In the genomic region with DNA sequence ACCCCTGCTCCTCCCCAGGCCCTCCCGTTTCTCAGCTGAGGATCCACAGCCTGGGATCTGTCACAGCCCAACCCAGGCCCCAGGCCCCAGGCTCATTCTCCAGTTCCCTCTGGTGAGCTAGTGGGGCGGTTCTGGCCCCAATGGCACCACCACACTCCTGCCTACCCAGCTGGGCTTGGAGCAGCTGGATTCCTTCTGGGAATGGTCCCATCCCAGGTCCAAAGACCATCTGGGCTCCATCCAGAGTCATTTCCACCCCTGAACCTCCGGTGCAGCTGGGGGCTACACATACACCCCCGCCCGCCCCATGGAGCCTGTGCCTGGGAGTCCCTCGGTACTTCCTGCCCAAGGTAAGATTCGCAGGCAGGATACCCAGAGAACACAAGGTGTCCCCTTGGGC, we compare ENCODE assay signal across 1 cellular context.
A peak's percentile ranks its signal among the peaks of the same experiment; 100 is the strongest.
TF ChIP-seq lines count a peak whose summit lies in the region.

No MANE protein-coding gene starts in this region.

TF ChIP-seq in HepG2, 621 proteins besides CTCF, POLR2A, EP300 and RAD21 (continued from another document and continues in another):
- TF ChIP-seq, protein P1, sequence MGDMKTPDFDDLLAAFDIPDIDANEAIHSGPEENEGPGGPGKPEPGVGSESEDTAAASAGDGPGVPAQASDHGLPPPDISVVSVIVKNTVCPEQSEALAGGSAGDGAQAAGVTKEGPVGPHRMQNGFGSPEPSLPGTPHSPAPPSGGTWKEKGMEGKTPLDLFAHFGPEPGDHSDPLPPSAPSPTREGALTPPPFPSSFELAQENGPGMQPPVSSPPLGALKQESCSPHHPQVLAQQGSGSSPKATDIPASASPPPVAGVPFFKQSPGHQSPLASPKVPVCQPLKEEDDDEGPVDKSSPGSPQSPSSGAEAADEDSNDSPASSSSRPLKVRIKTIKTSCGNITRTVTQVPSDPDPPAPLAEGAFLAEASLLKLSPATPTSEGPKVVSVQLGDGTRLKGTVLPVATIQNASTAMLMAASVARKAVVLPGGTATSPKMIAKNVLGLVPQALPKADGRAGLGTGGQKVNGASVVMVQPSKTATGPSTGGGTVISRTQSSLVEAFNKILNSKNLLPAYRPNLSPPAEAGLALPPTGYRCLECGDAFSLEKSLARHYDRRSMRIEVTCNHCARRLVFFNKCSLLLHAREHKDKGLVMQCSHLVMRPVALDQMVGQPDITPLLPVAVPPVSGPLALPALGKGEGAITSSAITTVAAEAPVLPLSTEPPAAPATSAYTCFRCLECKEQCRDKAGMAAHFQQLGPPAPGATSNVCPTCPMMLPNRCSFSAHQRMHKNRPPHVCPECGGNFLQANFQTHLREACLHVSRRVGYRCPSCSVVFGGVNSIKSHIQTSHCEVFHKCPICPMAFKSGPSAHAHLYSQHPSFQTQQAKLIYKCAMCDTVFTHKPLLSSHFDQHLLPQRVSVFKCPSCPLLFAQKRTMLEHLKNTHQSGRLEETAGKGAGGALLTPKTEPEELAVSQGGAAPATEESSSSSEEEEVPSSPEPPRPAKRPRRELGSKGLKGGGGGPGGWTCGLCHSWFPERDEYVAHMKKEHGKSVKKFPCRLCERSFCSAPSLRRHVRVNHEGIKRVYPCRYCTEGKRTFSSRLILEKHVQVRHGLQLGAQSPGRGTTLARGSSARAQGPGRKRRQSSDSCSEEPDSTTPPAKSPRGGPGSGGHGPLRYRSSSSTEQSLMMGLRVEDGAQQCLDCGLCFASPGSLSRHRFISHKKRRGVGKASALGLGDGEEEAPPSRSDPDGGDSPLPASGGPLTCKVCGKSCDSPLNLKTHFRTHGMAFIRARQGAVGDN (CRISPR knock-in tag; IDR thresholded peaks at IDR 0.05): peak; percentile 39; the same call in 1 of the 2 replicates
- TF ChIP-seq ZNF589 (CRISPR knock-in tag; conservative IDR thresholded peaks at IDR 0.05): no peak
- TF ChIP-seq ZSCAN20 (CRISPR knock-in tag; IDR thresholded peaks at IDR 0.05; ENCODE audit: borderline replicate concordance): no peak
- no peak for TF ChIP-seq ZNF883 (CRISPR knock-in tag; IDR thresholded peaks at IDR 0.05; ENCODE audit: not compliant biosample characterization)
- TF ChIP-seq ZNF292 (CRISPR knock-in tag; IDR thresholded peaks at IDR 0.05; ENCODE audit: borderline replicate concordance, low read depth): no peak
- no peak for TF ChIP-seq IRF2 (CRISPR knock-in tag; IDR thresholded peaks at IDR 0.05)
- TF ChIP-seq GTF2F1 (IDR thresholded peaks at IDR 0.05; ENCODE audit: low read length): no peak
- no peak for TF ChIP-seq THAP11 (CRISPR knock-in tag; IDR thresholded peaks at IDR 0.05)
- no peak for TF ChIP-seq FOSL1 (CRISPR knock-in tag; IDR thresholded peaks at IDR 0.05; ENCODE audit: borderline replicate concordance)
- no peak for TF ChIP-seq ZNF546 (CRISPR knock-in tag; conservative IDR thresholded peaks at IDR 0.05)
- TF ChIP-seq ZSCAN30 (CRISPR knock-in tag; IDR thresholded peaks at IDR 0.05): no peak
- no peak for TF ChIP-seq ZNF749 (CRISPR knock-in tag; IDR thresholded peaks at IDR 0.05; ENCODE audit: borderline replicate concordance)
- TF ChIP-seq, protein P2, sequence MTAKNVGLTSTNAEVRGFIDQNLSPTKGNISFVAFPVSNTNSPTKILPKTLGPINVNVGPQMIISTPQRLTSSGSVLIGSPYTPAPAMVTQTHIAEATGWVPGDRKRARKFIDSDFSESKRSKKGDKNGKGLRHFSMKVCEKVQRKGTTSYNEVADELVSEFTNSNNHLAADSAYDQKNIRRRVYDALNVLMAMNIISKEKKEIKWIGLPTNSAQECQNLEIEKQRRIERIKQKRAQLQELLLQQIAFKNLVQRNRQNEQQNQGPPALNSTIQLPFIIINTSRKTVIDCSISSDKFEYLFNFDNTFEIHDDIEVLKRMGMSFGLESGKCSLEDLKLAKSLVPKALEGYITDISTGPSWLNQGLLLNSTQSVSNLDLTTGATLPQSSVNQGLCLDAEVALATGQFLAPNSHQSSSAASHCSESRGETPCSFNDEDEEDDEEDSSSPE (CRISPR knock-in tag; IDR thresholded peaks at IDR 0.05): no peak
- no peak for TF ChIP-seq ARNT (IDR thresholded peaks at IDR 0.05)
- 0 out of 2 replicates have a peak, but pooled peaks have one; percentile 12 for TF ChIP-seq ZNF768 (CRISPR knock-in tag; IDR thresholded peaks at IDR 0.05)
- no peak for TF ChIP-seq ZNF740 (CRISPR knock-in tag; IDR thresholded peaks at IDR 0.05)
- no peak for TF ChIP-seq ATF5 (CRISPR knock-in tag; IDR thresholded peaks at IDR 0.05; ENCODE audit: low read depth)
- TF ChIP-seq SMARCC2 (IDR thresholded peaks at IDR 0.05): no peak
- TF ChIP-seq HINFP (CRISPR knock-in tag; IDR thresholded peaks at IDR 0.05; ENCODE audit: low read depth): no peak
- no peak for TF ChIP-seq ZNF337 (CRISPR knock-in tag; IDR thresholded peaks at IDR 0.05; ENCODE audit: borderline replicate concordance, low read depth)
- TF ChIP-seq NFAT5 (CRISPR knock-in tag; IDR thresholded peaks at IDR 0.05): no peak
- TF ChIP-seq SAP130 (CRISPR knock-in tag; IDR thresholded peaks at IDR 0.05; ENCODE audit: low read depth): 0 out of 2 replicates have a peak, but pooled peaks have one; percentile 12
- TF ChIP-seq, protein P3, sequence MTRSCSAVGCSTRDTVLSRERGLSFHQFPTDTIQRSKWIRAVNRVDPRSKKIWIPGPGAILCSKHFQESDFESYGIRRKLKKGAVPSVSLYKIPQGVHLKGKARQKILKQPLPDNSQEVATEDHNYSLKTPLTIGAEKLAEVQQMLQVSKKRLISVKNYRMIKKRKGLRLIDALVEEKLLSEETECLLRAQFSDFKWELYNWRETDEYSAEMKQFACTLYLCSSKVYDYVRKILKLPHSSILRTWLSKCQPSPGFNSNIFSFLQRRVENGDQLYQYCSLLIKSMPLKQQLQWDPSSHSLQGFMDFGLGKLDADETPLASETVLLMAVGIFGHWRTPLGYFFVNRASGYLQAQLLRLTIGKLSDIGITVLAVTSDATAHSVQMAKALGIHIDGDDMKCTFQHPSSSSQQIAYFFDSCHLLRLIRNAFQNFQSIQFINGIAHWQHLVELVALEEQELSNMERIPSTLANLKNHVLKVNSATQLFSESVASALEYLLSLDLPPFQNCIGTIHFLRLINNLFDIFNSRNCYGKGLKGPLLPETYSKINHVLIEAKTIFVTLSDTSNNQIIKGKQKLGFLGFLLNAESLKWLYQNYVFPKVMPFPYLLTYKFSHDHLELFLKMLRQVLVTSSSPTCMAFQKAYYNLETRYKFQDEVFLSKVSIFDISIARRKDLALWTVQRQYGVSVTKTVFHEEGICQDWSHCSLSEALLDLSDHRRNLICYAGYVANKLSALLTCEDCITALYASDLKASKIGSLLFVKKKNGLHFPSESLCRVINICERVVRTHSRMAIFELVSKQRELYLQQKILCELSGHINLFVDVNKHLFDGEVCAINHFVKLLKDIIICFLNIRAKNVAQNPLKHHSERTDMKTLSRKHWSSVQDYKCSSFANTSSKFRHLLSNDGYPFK (CRISPR knock-in tag; IDR thresholded peaks at IDR 0.05; ENCODE audit: borderline replicate concordance): no peak
- TF ChIP-seq AGO1 (IDR thresholded peaks at IDR 0.05; ENCODE audit: low read depth, low read length, poor library complexity, severe bottlenecking): no peak
- TF ChIP-seq PATZ1 (CRISPR knock-in tag; IDR thresholded peaks at IDR 0.05): peak; percentile 61
- TF ChIP-seq ZNF350 (CRISPR knock-in tag; IDR thresholded peaks at IDR 0.05; ENCODE audit: borderline replicate concordance, low read depth): no peak
- TF ChIP-seq ZNF737 (CRISPR knock-in tag; IDR thresholded peaks at IDR 0.05; ENCODE audit: borderline replicate concordance): no peak
- TF ChIP-seq ZNF275 (CRISPR knock-in tag; IDR thresholded peaks at IDR 0.05; ENCODE audit: borderline replicate concordance): no peak
